In genomic region chr12:99131761-99132199, GRCh38 we compare ENCODE assay signal across 11 cellular contexts.
DNase-seq lines count a peak whose midpoint lies in the region; ATAC-seq and TF ChIP-seq lines count a peak whose summit lies in the region.
"Had no signal": no experiment of that assay in that cellular context is flagged by ENCODE, and none has a peak within 500 bp of the region (broad histone marks: within the 10 kb centered on the region; RNA-seq: fewer than 3 reads in every experiment).

No MANE protein-coding gene starts in this region.

- H3K27ac ChIP-seq in brain microvascular endothelial cell, result peak overlapping the region; percentile 76
- peak overlapping the region in 1 of 4 donors; percentile 18 for H3K27ac ChIP-seq in sigmoid colon

- no peaks in the 10 kb centered on the region for H3K27me3 Mint-ChIP-seq in nephron progenitor cell (ENCODE audit: low read depth, poor library complexity)
- H3K27me3 Mint-ChIP-seq: naive B cell, T-helper 17 cell had no signal

- H3K27me3 ChIP-seq in brain microvascular endothelial cell (replicated peaks) (no peaks in the 10 kb centered on the region), sigmoid colon (no peaks in the 10 kb centered on the region)

- H3K4me3 Mint-ChIP-seq in nephron progenitor cell, result no peak overlapping the region
- H3K4me3 Mint-ChIP-seq: dendritic cell treated with granulocyte-macrophage colony-stimulating factor and Interleukin-4, amounts not matched to agents 40 ng/mL and 50 ng/mL, for 4 days; naive B cell; T-helper 17 cell had no signal

- no peak overlapping the region for H3K27ac Mint-ChIP-seq in nephron progenitor cell
- H3K27ac Mint-ChIP-seq: dendritic cell treated with granulocyte-macrophage colony-stimulating factor and Interleukin-4, amounts not matched to agents 40 ng/mL and 50 ng/mL, for 4 days; naive B cell; T-helper 17 cell had no signal

- DNase-seq in brain microvascular endothelial cell, result peak; percentile 83
- DNase-seq in nephron progenitor cell, result peak; percentile 54
- DNase-seq in sigmoid colon, result no peak
- DNase-seq in cerebellar nuclear complex (lab: John Stamatoyannopoulos, UW), result no peak
- no peak for DNase-seq in NCI-H2029 treated with DMSO at 0.1 percent for 48 hours (lab: John Stamatoyannopoulos, UW)
- no peak for DNase-seq in glomerular visceral epithelial cell (ENCODE audit: extremely low spot score)
- DNase-seq: naive B cell, T-helper 17 cell had no signal

- H3K36me3 Mint-ChIP-seq in nephron progenitor cell (ENCODE audit: low read depth), result no peaks in the 10 kb centered on the region
- H3K36me3 Mint-ChIP-seq: naive B cell had no signal

- intact Hi-C loops in sigmoid colon (cut with DNase I), result no loop called here

- no peaks in the 10 kb centered on the region for H3K9me3 Mint-ChIP-seq in nephron progenitor cell

- H3K4me1 ChIP-seq in sigmoid colon, result peaks cover 0 to 8% (median 0%) of the 10 kb centered on the region in 4 donors

- no peaks in the 10 kb centered on the region for H3K36me3 ChIP-seq in brain microvascular endothelial cell (replicated peaks)
- H3K36me3 ChIP-seq in sigmoid colon, result no peaks in the 10 kb centered on the region

- WGBS in sigmoid colon, 2 donors, result 21 to 35% methylated on average over 7 of the region's 7 CpGs

- no peak overlapping the region for H3K4me3 ChIP-seq in brain microvascular endothelial cell (ENCODE audit: low read depth, low read length)
- H3K4me3 ChIP-seq in sigmoid colon, result no peak overlapping the region

- peak; percentile 47 for ATAC-seq in GM18502 (IDR thresholded peaks at IDR 0.05; ENCODE audit: poor library complexity, unreplicated experiment)
- peak; percentile 42 for ATAC-seq in HG03432 (IDR thresholded peaks at IDR 0.05; ENCODE audit: unreplicated experiment)
- ATAC-seq: T-helper 17 cell had no signal

- no peak for TF ChIP-seq POLR2A in sigmoid colon (IDR thresholded peaks at IDR 0.05)

- no peaks in the 10 kb centered on the region for H3K9me3 ChIP-seq in sigmoid colon

- H3K4me1 Mint-ChIP-seq in nephron progenitor cell, result no peaks in the 10 kb centered on the region
- H3K4me1 Mint-ChIP-seq: naive B cell, T-helper 17 cell had no signal

- in situ Hi-C loops in brain microvascular endothelial cell (cut with HindIII; ENCODE audit: low pct_ligation_motif_present, low sequenced_read_pairs), result no loop called here

- TF ChIP-seq CTCF in brain microvascular endothelial cell (IDR thresholded peaks at IDR 0.05; ENCODE audit: low read depth, low read length, missing control alignments) (no peak), nephron progenitor cell (IDR thresholded peaks at IDR 0.05) (no peak), sigmoid colon (IDR thresholded peaks at IDR 0.05) (no peak)

- no peak for TF ChIP-seq EP300 in sigmoid colon (IDR thresholded peaks at IDR 0.05)

Comparison
In these comparisons a context has a peak if more than half of its experiments do, and no peak if none do; other contexts are left out.
1. DNase-seq: peak in brain microvascular endothelial cell (single experiment) and nephron progenitor cell (single experiment); none in sigmoid colon (single experiment), cerebellar nuclear complex (0 of 2), NCI-H2029 treated with DMSO at 0.1 percent for 48 hours (single experiment) and glomerular visceral epithelial cell (single experiment).